In the genomic region with DNA sequence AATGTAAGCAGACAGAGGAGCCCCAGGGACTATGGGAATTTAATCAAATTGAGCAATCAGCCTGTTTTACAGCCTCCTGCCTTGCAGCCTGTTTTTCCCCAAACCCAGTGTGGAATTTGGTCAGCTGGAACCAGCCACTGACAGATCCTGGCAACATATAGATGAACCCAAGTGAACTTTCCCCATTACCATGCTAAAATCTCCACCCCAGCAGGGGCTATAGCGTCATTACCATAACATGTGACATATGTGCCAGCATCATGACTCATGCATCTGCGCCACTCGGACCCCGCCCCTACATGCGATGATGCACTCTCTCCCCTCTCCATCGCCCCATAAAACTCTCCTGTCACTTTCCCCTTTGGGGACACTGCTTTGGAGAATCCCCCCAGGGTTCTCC, we compare ENCODE assay signal across 2 cellular contexts.
TF ChIP-seq lines count a peak whose summit lies in the region.

No MANE protein-coding gene starts in this region.

TF ChIP-seq in HEK293, 187 proteins besides CTCF, POLR2A, EP300 and RAD21:
- TF ChIP-seq, protein P1, sequence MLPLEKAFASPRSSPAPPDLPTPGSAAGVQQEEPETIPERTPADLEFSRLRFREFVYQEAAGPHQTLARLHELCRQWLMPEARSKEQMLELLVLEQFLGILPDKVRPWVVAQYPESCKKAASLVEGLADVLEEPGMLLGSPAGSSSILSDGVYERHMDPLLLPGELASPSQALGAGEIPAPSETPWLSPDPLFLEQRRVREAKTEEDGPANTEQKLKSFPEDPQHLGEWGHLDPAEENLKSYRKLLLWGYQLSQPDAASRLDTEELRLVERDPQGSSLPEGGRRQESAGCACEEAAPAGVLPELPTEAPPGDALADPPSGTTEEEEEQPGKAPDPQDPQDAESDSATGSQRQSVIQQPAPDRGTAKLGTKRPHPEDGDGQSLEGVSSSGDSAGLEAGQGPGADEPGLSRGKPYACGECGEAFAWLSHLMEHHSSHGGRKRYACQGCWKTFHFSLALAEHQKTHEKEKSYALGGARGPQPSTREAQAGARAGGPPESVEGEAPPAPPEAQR (tag by site-specific recombination; IDR thresholded peaks at IDR 0.05), result no peak
- TF ChIP-seq ZNF660 (tag by site-specific recombination; IDR thresholded peaks at IDR 0.05), result 0 out of 2 replicates have a peak, but pooled peaks have one; percentile 24
- no peak for TF ChIP-seq ZNF223 (tag by site-specific recombination; IDR thresholded peaks at IDR 0.05)
- TF ChIP-seq ZNF629 (tag by site-specific recombination; IDR thresholded peaks at IDR 0.05), result peak; percentile 57; the same call in 1 of the 2 replicates
- TF ChIP-seq SP7 (tag by site-specific recombination; IDR thresholded peaks at IDR 0.05), result 0 out of 2 replicates have a peak, but pooled peaks have one; percentile 37
- peak; percentile 50 for TF ChIP-seq PRDM1 (tag by site-specific recombination; IDR thresholded peaks at IDR 0.05)
- TF ChIP-seq KLF8 (tag by site-specific recombination; IDR thresholded peaks at IDR 0.05), result peak; percentile 38; the same call in 1 of the 2 replicates
- TF ChIP-seq, protein P2, sequence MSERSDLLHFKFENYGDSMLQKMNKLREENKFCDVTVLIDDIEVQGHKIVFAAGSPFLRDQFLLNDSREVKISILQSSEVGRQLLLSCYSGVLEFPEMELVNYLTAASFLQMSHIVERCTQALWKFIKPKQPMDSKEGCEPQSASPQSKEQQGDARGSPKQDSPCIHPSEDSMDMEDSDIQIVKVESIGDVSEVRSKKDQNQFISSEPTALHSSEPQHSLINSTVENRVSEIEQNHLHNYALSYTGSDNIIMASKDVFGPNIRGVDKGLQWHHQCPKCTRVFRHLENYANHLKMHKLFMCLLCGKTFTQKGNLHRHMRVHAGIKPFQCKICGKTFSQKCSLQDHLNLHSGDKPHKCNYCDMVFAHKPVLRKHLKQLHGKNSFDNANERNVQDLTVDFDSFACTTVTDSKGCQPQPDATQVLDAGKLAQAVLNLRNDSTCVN (tag by site-specific recombination; optimal IDR thresholded peaks at IDR 0.05), result no peak
- TF ChIP-seq ZNF701 (tag by site-specific recombination; IDR thresholded peaks at IDR 0.05), result peak; percentile 91; the same call in 1 of the 2 replicates
- TF ChIP-seq ZBTB21 (tag by site-specific recombination; IDR thresholded peaks at IDR 0.05), result peak; percentile 78
- no peak for TF ChIP-seq HOXC10 (CRISPR knock-in tag; IDR thresholded peaks at IDR 0.05)
- TF ChIP-seq ZEB2 (tag by site-specific recombination; IDR thresholded peaks at IDR 0.05), result peak; percentile 30; the same call in 1 of the 2 replicates
- no peak for TF ChIP-seq ZNF670 (tag by site-specific recombination; IDR thresholded peaks at IDR 0.05; ENCODE audit: low read depth)

TF ChIP-seq in K562, 482 proteins besides CTCF, POLR2A, EP300 and RAD21 (continued from another document):
- TF ChIP-seq, protein P3, sequence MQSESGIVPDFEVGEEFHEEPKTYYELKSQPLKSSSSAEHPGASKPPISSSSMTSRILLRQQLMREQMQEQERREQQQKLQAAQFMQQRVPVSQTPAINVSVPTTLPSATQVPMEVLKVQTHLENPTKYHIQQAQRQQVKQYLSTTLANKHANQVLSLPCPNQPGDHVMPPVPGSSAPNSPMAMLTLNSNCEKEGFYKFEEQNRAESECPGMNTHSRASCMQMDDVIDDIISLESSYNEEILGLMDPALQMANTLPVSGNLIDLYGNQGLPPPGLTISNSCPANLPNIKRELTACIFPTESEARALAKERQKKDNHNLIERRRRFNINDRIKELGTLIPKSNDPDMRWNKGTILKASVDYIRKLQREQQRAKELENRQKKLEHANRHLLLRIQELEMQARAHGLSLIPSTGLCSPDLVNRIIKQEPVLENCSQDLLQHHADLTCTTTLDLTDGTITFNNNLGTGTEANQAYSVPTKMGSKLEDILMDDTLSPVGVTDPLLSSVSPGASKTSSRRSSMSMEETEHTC (IDR thresholded peaks at IDR 0.05), result no peak
- no peak for TF ChIP-seq SMC3 (conservative IDR thresholded peaks at IDR 0.05; ENCODE audit: insufficient read depth, low read depth, low read length)
- TF ChIP-seq CREB1 (IDR thresholded peaks at IDR 0.05), result peak; percentile 59
- no peak for TF ChIP-seq CREB1 (CRISPR knock-in tag; IDR thresholded peaks at IDR 0.05)
- no peak for TF ChIP-seq FIP1L1 (IDR thresholded peaks at IDR 0.05; ENCODE audit: low read depth, low read length, poor library complexity, severe bottlenecking)
- no peak for TF ChIP-seq TCFL5 (CRISPR knock-in tag; conservative IDR thresholded peaks at IDR 0.05)
- no peak for TF ChIP-seq ATF1 (CRISPR knock-in tag; IDR thresholded peaks at IDR 0.05)
- TF ChIP-seq ATF1 (tag; IDR thresholded peaks at IDR 0.05), result peak; percentile 54; the same call in 1 of the 2 replicates
- no peak for TF ChIP-seq NFIC (IDR thresholded peaks at IDR 0.05)
- no peak for TF ChIP-seq ARHGAP35 (IDR thresholded peaks at IDR 0.05; ENCODE audit: partially characterized antibody)
- TF ChIP-seq NFIX (CRISPR knock-in tag; IDR thresholded peaks at IDR 0.05; ENCODE audit: low read depth), result no peak
- TF ChIP-seq JUN (IDR thresholded peaks at IDR 0.05; ENCODE audit: borderline replicate concordance, low read depth, low read length), result 0 out of 2 replicates have a peak, but pooled peaks have one; percentile 56
- no peak for TF ChIP-seq JUN (CRISPR knock-in tag; IDR thresholded peaks at IDR 0.05; ENCODE audit: borderline replicate concordance)
- no peak for TF ChIP-seq CHCHD3 (CRISPR knock-in tag; IDR thresholded peaks at IDR 0.05)
- TF ChIP-seq, protein P4, sequence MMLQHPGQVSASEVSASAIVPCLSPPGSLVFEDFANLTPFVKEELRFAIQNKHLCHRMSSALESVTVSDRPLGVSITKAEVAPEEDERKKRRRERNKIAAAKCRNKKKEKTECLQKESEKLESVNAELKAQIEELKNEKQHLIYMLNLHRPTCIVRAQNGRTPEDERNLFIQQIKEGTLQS (IDR thresholded peaks at IDR 0.05), result peak; percentile 79
- TF ChIP-seq, protein P4 (CRISPR knock-in tag; conservative IDR thresholded peaks at IDR 0.05), result no peak
- TF ChIP-seq MYC (IDR thresholded peaks at IDR 0.05; ENCODE audit: low read depth, low read length), result no peak
- no peak for TF ChIP-seq MYC (CRISPR knock-in tag; IDR thresholded peaks at IDR 0.05; ENCODE audit: borderline replicate concordance, low read depth)
- no peak for TF ChIP-seq ESRRA (IDR thresholded peaks at IDR 0.05; ENCODE audit: borderline replicate concordance, low read depth)
- no peak for TF ChIP-seq CEBPG (CRISPR knock-in tag; IDR thresholded peaks at IDR 0.05)
- peak in 1 of 2 experiments; percentile 16; a peak in 1 of 4 replicates for TF ChIP-seq CEBPG (tag; conservative IDR thresholded peaks at IDR 0.05 in 1 of 2, IDR thresholded peaks at IDR 0.05 in 1 of 2)
- TF ChIP-seq MEIS2 (IDR thresholded peaks at IDR 0.05; ENCODE audit: partially characterized antibody), result no peak
- peak; percentile 62 for TF ChIP-seq CREM (IDR thresholded peaks at IDR 0.05; ENCODE audit: low read depth)
